12 cellular contexts compared by ENCODE assay signal in genomic region chr14:68523326-68523610, GRCh38.
DNase-seq lines count a peak whose midpoint lies in the region; ATAC-seq and TF ChIP-seq lines count a peak whose summit lies in the region.
"Had no signal": no experiment of that assay in that cellular context is flagged by ENCODE, and none has a peak within 500 bp of the region (broad histone marks: within the 10 kb centered on the region; RNA-seq: fewer than 3 reads in every experiment).

No MANE protein-coding gene starts in this region.

- no peak overlapping the region for H3K4me3 ChIP-seq in CD4-positive, CD25-positive, alpha-beta regulatory T cell (ENCODE audit: low read depth, low read length)
- no peak overlapping the region for H3K4me3 ChIP-seq in mucosa of stomach (ENCODE audit: low read length)
- H3K4me3 ChIP-seq in spleen, result no peak overlapping the region
- H3K4me3 ChIP-seq in OCI-LY7 (ENCODE audit: low read depth, low read length, poor library complexity, severe bottlenecking), result no peak overlapping the region

- no peaks in the 10 kb centered on the region for H3K9me2 ChIP-seq in OCI-LY7 (ENCODE audit: insufficient read depth, low read length)

- CTCF ChIA-PET in OCI-LY7 (lab: Charles Lee; ENCODE audit: unreplicated experiment), result no interaction called here

- H3K36me3 ChIP-seq in CD4-positive, CD25-positive, alpha-beta regulatory T cell (ENCODE audit: control insufficient read depth, insufficient read depth, low read length), result no peaks in the 10 kb centered on the region
- H3K36me3 ChIP-seq in mucosa of stomach (ENCODE audit: control insufficient read depth, insufficient read depth, low read length), result no peaks in the 10 kb centered on the region
- H3K36me3 ChIP-seq in spleen, result no peaks in the 10 kb centered on the region
- H3K36me3 ChIP-seq in OCI-LY7 (ENCODE audit: insufficient read depth, low read length), result no peaks in the 10 kb centered on the region

- no peaks in the 10 kb centered on the region for H3K36me3 Mint-ChIP-seq in CD4-positive, CD25-positive, alpha-beta regulatory T cell

- no peak for DNase-seq in CD4-positive, CD25-positive, alpha-beta regulatory T cell
- DNase-seq in caudate nucleus (lab: John Stamatoyannopoulos, UW) (no peak), spleen (no peak), dermis blood vessel endothelial cell (no peak), OCI-LY7 (ENCODE audit: low spot score) (no peak)
- no peak for DNase-seq in stimulated activated CD8-positive, alpha-beta memory T cell treated with anti-CD3 and anti-CD28 coated beads, Interleukin-4, amount 100 ng/mL, for 48 hours
- DNase-seq: activated CD4-positive, alpha-beta T cell treated with anti-CD3 and anti-CD28 coated beads for 4 hours; activated T-cell treated with anti-CD3 and anti-CD28 coated beads, Interleukin-2, amount 50 U/mL, for 72 hours; AML-193; EL had no signal

- no peaks in the 10 kb centered on the region for H3K9me3 Mint-ChIP-seq in CD4-positive, CD25-positive, alpha-beta regulatory T cell
- H3K9me3 Mint-ChIP-seq: activated T-cell treated with anti-CD3 and anti-CD28 coated beads, Interleukin-2, amount 50 U/mL, for 72 hours had no signal

- intact Hi-C loops in spleen (cut with DNase I; ENCODE audit: low total_unique reads) (no loop called here), OCI-LY7 (cut with micrococcal nuclease; ENCODE audit: unreplicated experiment) (no loop called here)

- no peak for TF ChIP-seq POLR2A in spleen (IDR thresholded peaks at IDR 0.05)

- no peak overlapping the region for H3K4me2 ChIP-seq in OCI-LY7 (ENCODE audit: low read length)

- no peaks in the 10 kb centered on the region for H3K9me3 ChIP-seq in CD4-positive, CD25-positive, alpha-beta regulatory T cell (ENCODE audit: control insufficient read depth in 2 of 2, low read length in 2 of 2)
- H3K9me3 ChIP-seq in mucosa of stomach (ENCODE audit: control insufficient read depth, low read length) (no peaks in the 10 kb centered on the region), spleen (no peaks in the 10 kb centered on the region), OCI-LY7 (ENCODE audit: low read length) (peaks cover under 1% of the 10 kb centered on the region; the same call in 1 of the 2 replicates)

- H3K27me3 ChIP-seq in CD4-positive, CD25-positive, alpha-beta regulatory T cell (ENCODE audit: control insufficient read depth, insufficient read depth, low read length), result no peaks in the 10 kb centered on the region
- no peaks in the 10 kb centered on the region for H3K27me3 ChIP-seq in mucosa of stomach (ENCODE audit: control insufficient read depth, insufficient read depth, low read length)
- no peaks in the 10 kb centered on the region for H3K27me3 ChIP-seq in spleen (replicated peaks in 1 of 7)

- H4K20me1 ChIP-seq in OCI-LY7 (ENCODE audit: insufficient read depth, low read length), result no peaks in the 10 kb centered on the region

- no peak overlapping the region for H2AFZ ChIP-seq in OCI-LY7 (ENCODE audit: low read length)

- H3K4me1 ChIP-seq in CD4-positive, CD25-positive, alpha-beta regulatory T cell (ENCODE audit: control insufficient read depth, insufficient read depth, low read length, poor library complexity, severe bottlenecking), result no peaks in the 10 kb centered on the region
- H3K4me1 ChIP-seq in mucosa of stomach (ENCODE audit: control insufficient read depth, insufficient read depth, low read length) (peaks cover 66% of the 10 kb centered on the region), spleen (peaks cover 16 to 71% (median 37%) of the 10 kb centered on the region in 6 donors), OCI-LY7 (ENCODE audit: insufficient read depth, low read length, poor library complexity, severe bottlenecking) (peaks cover 16% of the 10 kb centered on the region)

- no peak for ATAC-seq in CD4-positive, CD25-positive, alpha-beta regulatory T cell (ENCODE audit: low read depth in 2 of 2)
- no peak for ATAC-seq in GM21515 (IDR thresholded peaks at IDR 0.05; ENCODE audit: unreplicated experiment)
- ATAC-seq: activated T-cell treated with anti-CD3 and anti-CD28 coated beads, Interleukin-2, amount 50 U/mL, for 72 hours had no signal

- TF ChIP-seq CTCF in spleen (IDR thresholded peaks at IDR 0.05 in 8 of 11, conservative IDR thresholded peaks at IDR 0.05 in 3 of 11) (no peak), OCI-LY7 (conservative IDR thresholded peaks at IDR 0.05; ENCODE audit: low read length) (no peak)

- H3K27ac ChIP-seq in CD4-positive, CD25-positive, alpha-beta regulatory T cell (ENCODE audit: insufficient read depth, low read length, poor library complexity, severe bottlenecking), result no peak overlapping the region
- H3K27ac ChIP-seq in caudate nucleus (ENCODE audit: low read depth, low read length) (peak overlapping the region; percentile 8), spleen (peak overlapping the region in 5 of 8 donors; percentile 16 to 75 (median 47)), OCI-LY7 (ENCODE audit: low read depth, low read length, poor library complexity, severe bottlenecking) (no peak overlapping the region)

- WGBS in spleen, 5 donors, result 76 to 89% (median 87%) methylated on average over 4 of the region's 4 CpGs

- no peaks in the 10 kb centered on the region for H3K79me2 ChIP-seq in OCI-LY7 (ENCODE audit: insufficient read depth, low read depth, low read length)

- POLR2A ChIA-PET in OCI-LY7 (lab: Charles Lee), result interaction anchor here (0.7 to 1.6 kb wide), 3 partner anchors 9 to 78 kb away, joined by 3 to 6 read pairs (median 3); no protein-coding TSS in a partner anchor

- no peaks in the 10 kb centered on the region for H3K27me3 Mint-ChIP-seq in CD4-positive, CD25-positive, alpha-beta regulatory T cell

- no TSS peak for BruUV-seq in OCI-LY7 (replicated peaks; lab: Mats Ljungman, UMichigan)

- peak overlapping the region in 2 of 3 donors; percentile 17 to 37 for H3K27ac Mint-ChIP-seq in CD4-positive, CD25-positive, alpha-beta regulatory T cell

- no peak overlapping the region for H3K4me3 Mint-ChIP-seq in CD4-positive, CD25-positive, alpha-beta regulatory T cell
- H3K4me3 Mint-ChIP-seq: activated T-cell treated with anti-CD3 and anti-CD28 coated beads, Interleukin-2, amount 50 U/mL, for 72 hours had no signal

- peak overlapping the region; percentile 6 for H3K9ac ChIP-seq in mucosa of stomach (ENCODE audit: low read length)

- peaks cover 5 to 26% (median 9%) of the 10 kb centered on the region in 4 donors for H3K4me1 Mint-ChIP-seq in CD4-positive, CD25-positive, alpha-beta regulatory T cell

Comparison
In these comparisons a context has a peak if more than half of its experiments do, and no peak if none do; other contexts are left out.
1. H3K27ac ChIP-seq: peak in caudate nucleus (single experiment) and spleen (5 of 8); none in CD4-positive, CD25-positive, alpha-beta regulatory T cell (single experiment) and OCI-LY7 (single experiment).